ENCODE assay signal across 9 cellular contexts in the genomic region with DNA sequence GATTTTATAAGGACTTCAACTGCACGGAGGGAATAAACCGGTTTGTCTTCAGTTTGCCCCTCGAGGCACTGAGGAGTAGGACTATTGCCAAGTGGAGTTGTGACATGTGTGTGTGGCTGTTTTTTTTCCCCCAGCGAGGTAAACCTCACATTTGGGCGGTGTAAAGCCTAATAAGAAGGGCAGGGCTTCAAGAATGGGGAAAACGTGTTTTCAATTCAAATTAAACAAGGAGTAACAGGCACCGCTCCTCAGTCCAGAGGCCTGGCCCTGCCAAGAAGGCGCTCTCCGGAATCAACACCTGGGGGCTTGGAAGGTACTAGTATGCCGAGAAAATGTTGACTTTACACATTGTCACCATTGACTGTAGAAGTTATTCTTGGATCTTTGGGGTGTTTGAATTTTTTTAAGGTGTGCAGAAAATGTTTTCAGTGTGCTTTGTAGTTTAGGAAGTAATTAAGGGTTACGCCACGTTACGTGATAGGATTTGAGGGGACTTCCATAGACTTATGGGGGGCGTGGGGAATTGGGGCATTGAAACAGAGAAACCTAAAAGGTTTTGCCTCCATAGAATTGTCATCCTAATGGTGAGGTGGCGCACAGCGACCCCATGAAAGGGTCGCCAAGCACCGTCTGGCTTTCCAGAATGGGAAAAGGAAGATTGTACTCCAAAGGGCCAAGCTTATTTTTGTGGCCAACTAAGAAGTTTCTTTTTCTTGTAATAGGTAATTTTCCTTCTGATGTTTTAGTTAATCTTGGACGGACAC. TPM values are rescaled to one million over a fixed set of nuclear protein-coding genes. Genes with fewer than 3 reads are reported as not detected.
DNase-seq lines count a peak whose midpoint lies in the region; ATAC-seq and TF ChIP-seq lines count a peak whose summit lies in the region.
"Had no signal": no experiment of that assay in that cellular context is flagged by ENCODE, and none has a peak within 500 bp of the region (broad histone marks: within the 10 kb centered on the region; RNA-seq: fewer than 3 reads in every experiment).

No MANE protein-coding gene starts in this region.

- no peaks in the 10 kb centered on the region for H3K9me3 ChIP-seq in CD8-positive, alpha-beta T cell (ENCODE audit: low read length)
- H3K9me3 ChIP-seq in Panc1 (ENCODE audit: control insufficient read depth, insufficient read depth, low read depth, low read length) (no peaks in the 10 kb centered on the region; the same call in 1 of the 2 replicates), neural progenitor cell (ENCODE audit: low read depth) (no peaks in the 10 kb centered on the region)
- H3K9me3 ChIP-seq: neutrophil had no signal

- peak overlapping the region; percentile 85 for H3K4me3 Mint-ChIP-seq in CD8-positive, alpha-beta T cell
- H3K4me3 Mint-ChIP-seq in neural progenitor cell, result peak overlapping the region; percentile 92

- peaks cover 15% of the 10 kb centered on the region for H3K4me1 Mint-ChIP-seq in CD8-positive, alpha-beta T cell (ENCODE audit: low read depth)
- H3K4me1 Mint-ChIP-seq in neural progenitor cell, result peaks cover 11% of the 10 kb centered on the region

- no peaks in the 10 kb centered on the region for H3K27me3 ChIP-seq in CD8-positive, alpha-beta T cell (ENCODE audit: insufficient read depth, low read length)
- H3K27me3 ChIP-seq in Panc1 (ENCODE audit: control insufficient read depth, insufficient read depth, low read length) (no peaks in the 10 kb centered on the region), neural progenitor cell (peaks cover 45% of the 10 kb centered on the region)

- no peaks in the 10 kb centered on the region for H3K9me3 Mint-ChIP-seq in CD8-positive, alpha-beta T cell
- no peaks in the 10 kb centered on the region for H3K9me3 Mint-ChIP-seq in neural progenitor cell

- H4K20me1 ChIP-seq in neural progenitor cell (ENCODE audit: low read depth), result no peaks in the 10 kb centered on the region

- H3K27ac Mint-ChIP-seq in CD8-positive, alpha-beta T cell, result no peak overlapping the region
- no peak overlapping the region for H3K27ac Mint-ChIP-seq in neural progenitor cell

- TF ChIP-seq CTCF in CD8-positive, alpha-beta T cell (IDR thresholded peaks at IDR 0.05), result no peak
- TF ChIP-seq CTCF in Panc1 (IDR thresholded peaks at IDR 0.05) (no peak), epithelial cell of proximal tubule (conservative IDR thresholded peaks at IDR 0.05; ENCODE audit: low read depth, low read length) (no peak), neural progenitor cell (IDR thresholded peaks at IDR 0.05) (no peak)

- no peak for ATAC-seq in CD8-positive, alpha-beta T cell
- ATAC-seq in Panc1 (peak; percentile 50), GM21825 (IDR thresholded peaks at IDR 0.05; ENCODE audit: unreplicated experiment) (no peak)

- in situ Hi-C loops in Panc1 (cut with HindIII; ENCODE audit: low pct_unique_long_range_greater_than_20kb, low sequenced_read_pairs), result no loop called here

- peaks cover 15% of the 10 kb centered on the region for H3K27me3 Mint-ChIP-seq in CD8-positive, alpha-beta T cell (ENCODE audit: low read depth)
- H3K27me3 Mint-ChIP-seq in neural progenitor cell (ENCODE audit: insufficient read depth, low read depth), result peaks cover 7% of the 10 kb centered on the region

- peaks cover 4% of the 10 kb centered on the region for H3K4me1 ChIP-seq in CD8-positive, alpha-beta T cell (ENCODE audit: insufficient read depth, low read length)
- H3K4me1 ChIP-seq in Panc1 (ENCODE audit: control insufficient read depth, insufficient read depth, low read length) (peaks cover 44% of the 10 kb centered on the region), neural progenitor cell (no peaks in the 10 kb centered on the region)

- H3K79me2 ChIP-seq in neural progenitor cell (ENCODE audit: low read depth), result no peaks in the 10 kb centered on the region

- no TSS peak for BruUV-seq in Panc1 (replicated peaks; lab: Mats Ljungman, UMichigan)

- no peaks in the 10 kb centered on the region for H3K36me3 Mint-ChIP-seq in CD8-positive, alpha-beta T cell
- H3K36me3 Mint-ChIP-seq in neural progenitor cell, result no peaks in the 10 kb centered on the region

- H3K27ac ChIP-seq in CD8-positive, alpha-beta T cell (ENCODE audit: low read depth, low read length), result no peak overlapping the region
- H3K27ac ChIP-seq in Panc1 (ENCODE audit: low read length) (peak overlapping the region; percentile 100), neural progenitor cell (no peak overlapping the region)
- H3K27ac ChIP-seq: neutrophil had no signal

- no peak for DNase-seq in CD8-positive, alpha-beta T cell
- no peak for DNase-seq in Panc1 (ENCODE audit: low read depth, low spot score)
- DNase-seq in epithelial cell of proximal tubule (ENCODE audit: low read depth), result no peak
- no peak for DNase-seq in neural progenitor cell (ENCODE audit: low spot score)
- DNase-seq in CD1c-positive myeloid dendritic cell (ENCODE audit: extremely low spot score), result no peak
- DNase-seq in NCI-H2196 (lab: John Stamatoyannopoulos, UW; ENCODE audit: unreplicated experiment), result no peak
- no peak for DNase-seq in germinal center (ENCODE audit: low spot score)

- H3K9ac ChIP-seq in neural progenitor cell, result no peak overlapping the region

- POLR2A ChIA-PET in CD8-positive, alpha-beta T cell (lab: Charles Lee), result interaction anchor here (1.4 kb wide), 1 partner anchor 85 kb away, joined by 4 read pairs; no protein-coding TSS in a partner anchor
- POLR2A ChIA-PET in Panc1 (lab: Charles Lee), result no interaction called here

- CTCF ChIA-PET in CD8-positive, alpha-beta T cell (lab: Charles Lee), result interaction anchor here (1.1 kb wide), 1 partner anchor 93 kb away, joined by 3 read pairs; no protein-coding TSS in a partner anchor
- CTCF ChIA-PET in Panc1 (lab: Charles Lee), result interaction anchor here (1.1 kb wide), 1 partner anchor 84 kb away, joined by 5 read pairs; no protein-coding TSS in a partner anchor

- peak overlapping the region; percentile 61 for H3K4me3 ChIP-seq in CD8-positive, alpha-beta T cell (ENCODE audit: low read depth, low read length)
- peak overlapping the region; percentile 78 to 85 for H3K4me3 ChIP-seq in Panc1 (ENCODE audit: low read depth in 2 of 2, low read length in 2 of 2)
- peak overlapping the region; percentile 78 for H3K4me3 ChIP-seq in epithelial cell of proximal tubule (ENCODE audit: low read depth, low read length)
- peak overlapping the region; percentile 79 for H3K4me3 ChIP-seq in neural progenitor cell

- no peaks in the 10 kb centered on the region for H3K36me3 ChIP-seq in CD8-positive, alpha-beta T cell (ENCODE audit: insufficient read depth, low read length)
- H3K36me3 ChIP-seq in Panc1 (ENCODE audit: control insufficient read depth, insufficient read depth, low read length) (peaks cover 4% of the 10 kb centered on the region; the same call in 1 of the 2 replicates), neural progenitor cell (no peaks in the 10 kb centered on the region)
- H3K36me3 ChIP-seq: neutrophil had no signal

- peak overlapping the region; percentile 99 for H2AFZ ChIP-seq in neural progenitor cell (replicated peaks)

- H3F3A ChIP-seq in neural progenitor cell (ENCODE audit: low read depth), result no peaks in the 10 kb centered on the region

- intact Hi-C loops in CD8-positive, alpha-beta T cell (cut with DNase I, micrococcal nuclease), result loop anchor here in 1 of 2 experiments (1.0 to 10.0 kb wide), 2 partner anchors 68 to 86 kb away; no protein-coding TSS in a partner anchor
- intact Hi-C loops in Panc1 (cut with micrococcal nuclease; ENCODE audit: unreplicated experiment), result loop anchor here (2.0 to 10.0 kb wide), 2 partner anchors 86 to 148 kb away; no protein-coding TSS in a partner anchor

- H3K4me2 ChIP-seq in neural progenitor cell, result peak overlapping the region; percentile 85

RNA-seq across cellular contexts. Expression of a gene that starts 0.8 kb away (rescaled TPM):
- under 1 TPM; 0.54 to 0.61 TPM for total RNA-seq in CD8-positive, alpha-beta T cell
- total RNA-seq in Panc1 (2021; ENCODE audit: unreplicated experiment), result 259 TPM
- 87.8 TPM for polyA plus RNA-seq in Panc1 (2012; ENCODE audit: insufficient read length)
- 35.3 and 45.4 TPM in 2 replicates for total RNA-seq in epithelial cell of proximal tubule
- 0.39 and 0.93 TPM in 2 replicates for total RNA-seq in neural progenitor cell (ENCODE audit: low replicate concordance)

Comparison
In these comparisons a context has a peak if more than half of its experiments do, and no peak if none do; other contexts are left out.
1. RNA of a gene that starts 0.8 kb away (total RNA-seq): 259 TPM in Panc1 (single experiment) and 35.3 to 45.4 TPM in epithelial cell of proximal tubule; 0.54 to 0.61 TPM in CD8-positive, alpha-beta T cell and 0.39 to 0.93 TPM in neural progenitor cell; every median in the first group is over 10 times any median in the second.
2. Peak in every context shown above with its lines, with median percentiles within 50 percentile points of each other: H3K4me3 ChIP-seq.